ENCODE assay signal across 8 cellular contexts in genomic region chr11:128548655-128549255, GRCh38. TPM values are rescaled to one million over a fixed set of nuclear protein-coding genes. Genes with fewer than 3 reads are reported as not detected.
A peak's percentile ranks its signal among the peaks of the same experiment; 100 is the strongest.
DNase-seq lines count a peak whose midpoint lies in the region; ATAC-seq, FAIRE-seq and TF ChIP-seq lines count a peak whose summit lies in the region.

No MANE protein-coding gene starts in this region.

- no peak for FAIRE-seq in HTR-8/SVneo (lab: Jason Lieb, UNC)

- peak; percentile 45 for DNase-seq in EL
- DNase-seq in OCI-M1 (lab: John Stamatoyannopoulos, UW), result peak; percentile 62
- DNase-seq in choroid plexus epithelial cell (ENCODE audit: low read depth), result peak; percentile 56
- peak; percentile 75 for DNase-seq in left lobe of liver (ENCODE audit: low spot score)
- peak; percentile 50 for DNase-seq in stimulated activated naive CD8-positive, alpha-beta T cell treated with anti-CD3 and anti-CD28 coated beads, Interleukin-15, Interleukin-2, amounts not matched to agents 100 U/mL and 50 U/mL, for 24 hours
- no peak for DNase-seq in pons (ENCODE audit: low spot score)
- no peak for DNase-seq in HTR-8/SVneo (ENCODE audit: insufficient read length, low spot score)

- peak; percentile 31 for TF ChIP-seq CTCF in choroid plexus epithelial cell (conservative IDR thresholded peaks at IDR 0.05; ENCODE audit: low read depth, low read length)

- peak overlapping the region; percentile 52 for H3K4me3 ChIP-seq in choroid plexus epithelial cell (ENCODE audit: low read depth, low read length)

- peak; percentile 89 for ATAC-seq in left lobe of liver
- ATAC-seq in stimulated activated naive CD8-positive, alpha-beta T cell treated with anti-CD3 and anti-CD28 coated beads, Interleukin-15, Interleukin-2, amounts not matched to agents 100 U/mL and 50 U/mL, for 24 hours, result no peak
- ATAC-seq in HG03342 (IDR thresholded peaks at IDR 0.05; ENCODE audit: unreplicated experiment), result no peak

RNA-seq across cellular contexts. Expression of gene ETS1, which starts 38.6 kb away (rescaled TPM):
- 20.2 TPM for total RNA-seq in left lobe of liver

Comparison
In these comparisons a context has a peak if more than half of its experiments do, and no peak if none do; other contexts are left out.
1. DNase-seq: peak in EL (single experiment), OCI-M1 (single experiment), choroid plexus epithelial cell (single experiment), left lobe of liver (single experiment) and stimulated activated naive CD8-positive, alpha-beta T cell treated with anti-CD3 and anti-CD28 coated beads, Interleukin-15, Interleukin-2, amounts not matched to agents 100 U/mL and 50 U/mL, for 24 hours (single experiment); none in pons (single experiment) and HTR-8/SVneo (single experiment).